16 cellular contexts compared by ENCODE assay signal in genomic region chr4:110224142-110224541, GRCh38. TPM values are rescaled to one million over a fixed set of nuclear protein-coding genes. Genes with fewer than 3 reads are reported as not detected.
DNase-seq lines count a peak whose midpoint lies in the region; ATAC-seq, FAIRE-seq and TF ChIP-seq lines count a peak whose summit lies in the region.
"Had no signal": no experiment of that assay in that cellular context is flagged by ENCODE, and none has a peak within 500 bp of the region (broad histone marks: within the 10 kb centered on the region; RNA-seq: fewer than 3 reads in every experiment).

No MANE protein-coding gene starts in this region.

- CTCF ChIA-PET in K562 (lab: Yijun Ruan, JAX; ENCODE audit: low intra/inter-chr PET ratio) = no interaction called here

- H3K9me1 ChIP-seq in K562 (ENCODE audit: control insufficient read depth, insufficient read depth, low read length) = no peaks in the 10 kb centered on the region

- DNase-seq in GM23338 (ENCODE audit: low spot score) (no peak), Karpas-422 (no peak), K562 (ENCODE audit: extremely low read depth in 1 of 4, low spot score in 3 of 4) (no peak), HK-2 (ENCODE audit: unreplicated experiment) (no peak), aorta (no peak), esophagus squamous epithelium (lab: John Stamatoyannopoulos, UW) (no peak)
- DNase-seq: Calu3; CD8-positive, alpha-beta T cell; DMS79 treated with DMSO at 0.1 percent for 48 hours; GF-D8 had no signal

- TF ChIP-seq CTCF in GM23338 (conservative IDR thresholded peaks at IDR 0.05; ENCODE audit: low read depth in 2 of 2) = no peak
- no peak for TF ChIP-seq CTCF in K562 (IDR thresholded peaks at IDR 0.05 in 2 of 3, conservative IDR thresholded peaks at IDR 0.05 in 1 of 3; ENCODE audit: insufficient read depth in 2 of 3, low read depth in 1 of 3, low read length in 3 of 3)
- TF ChIP-seq CTCF in esophagus squamous epithelium (IDR thresholded peaks at IDR 0.05) = no peak

- in situ Hi-C loops in K562 (cut with MboI) = no loop called here

- FAIRE-seq in K562 (lab: Jason Lieb, UNC) = no peak
- FAIRE-seq: GM19239 had no signal

- intact Hi-C loops in K562 (cut with micrococcal nuclease) = loop anchor here (5.0 kb wide), 1 partner anchor 217 kb away; no protein-coding TSS in a partner anchor
- intact Hi-C loops in aorta (cut with DNase I) = no loop called here
- intact Hi-C loops in esophagus squamous epithelium (cut with DNase I) = no loop called here

- no peak for TF ChIP-seq EP300 in K562 (IDR thresholded peaks at IDR 0.05; ENCODE audit: low read length)

- 0 out of 2 replicates have a peak overlapping the region, but pooled peaks have one; percentile 59 for H2AFZ ChIP-seq in GM23338
- no peak overlapping the region for H2AFZ ChIP-seq in Karpas-422 (ENCODE audit: low read length)
- peak overlapping the region; percentile 73 for H2AFZ ChIP-seq in K562 (ENCODE audit: low read depth, low read length)

- H3K27me3 ChIP-seq in GM23338 (ENCODE audit: insufficient read depth) = no peaks in the 10 kb centered on the region
- no peaks in the 10 kb centered on the region for H3K27me3 ChIP-seq in Karpas-422 (ENCODE audit: low read length)
- H3K27me3 ChIP-seq in K562 (ENCODE audit: control insufficient read depth in 2 of 2, insufficient read depth in 2 of 2, low read length in 2 of 2) = no peaks in the 10 kb centered on the region
- H3K27me3 ChIP-seq in aorta (ENCODE audit: control insufficient read depth in 1 of 2, insufficient read depth in 2 of 2, low read length in 1 of 2) = peaks cover 0 to 2% of the 10 kb centered on the region in 2 donors
- H3K27me3 ChIP-seq in esophagus squamous epithelium = no peaks in the 10 kb centered on the region
- H3K27me3 ChIP-seq: BLaER1 treated with 17β-estradiol and CSF1 and Interleukin-3, amounts not matched to agents 10 nM and 100 nM had no signal

- H3K27ac ChIP-seq in GM23338 (ENCODE audit: low read depth) = no peak overlapping the region
- no peak overlapping the region for H3K27ac ChIP-seq in Karpas-422 (ENCODE audit: low read length)
- H3K27ac ChIP-seq in K562 (ENCODE audit: extremely low read depth, low read depth, low read length) = no peak overlapping the region
- H3K27ac ChIP-seq in aorta (ENCODE audit: low read depth in 1 of 2, low read length in 2 of 2) = no peak overlapping the region
- H3K27ac ChIP-seq in esophagus squamous epithelium = no peak overlapping the region
- H3K27ac ChIP-seq: BLaER1 treated with 17β-estradiol and CSF1 and Interleukin-3, amounts not matched to agents 10 nM and 100 nM; HL-60 had no signal

- H4K20me1 ChIP-seq in GM23338 (replicated peaks; ENCODE audit: insufficient read depth) (no peaks in the 10 kb centered on the region), Karpas-422 (ENCODE audit: insufficient read depth, low read depth, low read length) (no peaks in the 10 kb centered on the region), K562 (replicated peaks; ENCODE audit: control insufficient read depth, insufficient read depth, low read length) (no peaks in the 10 kb centered on the region)
- H4K20me1 ChIP-seq: BLaER1 treated with 17β-estradiol and CSF1 and Interleukin-3, amounts not matched to agents 10 nM and 100 nM had no signal

- no peak overlapping the region for H3K27ac Mint-ChIP-seq in GM23338
- H3K27ac Mint-ChIP-seq: B cell; CD8-positive, alpha-beta T cell had no signal

- no peak overlapping the region for H3K4me3 Mint-ChIP-seq in GM23338
- H3K4me3 Mint-ChIP-seq: B cell; CD8-positive, alpha-beta T cell had no signal

- H3K36me3 ChIP-seq in GM23338 (ENCODE audit: insufficient read depth) = no peaks in the 10 kb centered on the region
- H3K36me3 ChIP-seq in Karpas-422 (ENCODE audit: insufficient read depth, low read length) = no peaks in the 10 kb centered on the region
- no peaks in the 10 kb centered on the region for H3K36me3 ChIP-seq in K562 (ENCODE audit: control insufficient read depth, insufficient read depth, low read length)
- H3K36me3 ChIP-seq in aorta (ENCODE audit: control insufficient read depth in 1 of 2, insufficient read depth in 2 of 2, low read length in 1 of 2) = no peaks in the 10 kb centered on the region
- H3K36me3 ChIP-seq in esophagus squamous epithelium = no peaks in the 10 kb centered on the region
- H3K36me3 ChIP-seq: BLaER1 treated with 17β-estradiol and CSF1 and Interleukin-3, amounts not matched to agents 10 nM and 100 nM; HAP-1 had no signal

- H3K9me3 ChIP-seq in Karpas-422 (ENCODE audit: low read length) (no peaks in the 10 kb centered on the region), K562 (replicated peaks; ENCODE audit: control insufficient read depth, insufficient read depth, low read depth, low read length) (no peaks in the 10 kb centered on the region; the same call in 1 of the 2 replicates), aorta (ENCODE audit: control insufficient read depth, low read length) (no peaks in the 10 kb centered on the region), esophagus squamous epithelium (no peaks in the 10 kb centered on the region)
- H3K9me3 ChIP-seq: HAP-1 had no signal

- no peak overlapping the region for H3K9ac ChIP-seq in Karpas-422 (ENCODE audit: low read length)
- no peak overlapping the region for H3K9ac ChIP-seq in K562 (ENCODE audit: insufficient read depth in 1 of 2, low read depth in 2 of 2, low read length in 2 of 2)
- H3K9ac ChIP-seq: BLaER1 treated with 17β-estradiol and CSF1 and Interleukin-3, amounts not matched to agents 10 nM and 100 nM had no signal

- POLR2A ChIA-PET in K562 (lab: Yijun Ruan, JAX) = interaction anchor here (0.7 to 1.9 kb wide), 2 partner anchors 23 to 25 kb away, joined by 3 to 5 read pairs; partner anchors contain the start of gene ELOVL6

- H3F3A ChIP-seq in GM23338 (replicated peaks; ENCODE audit: low read depth) = no peaks in the 10 kb centered on the region

- H3K4me1 ChIP-seq in GM23338 (ENCODE audit: insufficient read depth) (peaks cover 10% of the 10 kb centered on the region), Karpas-422 (ENCODE audit: low read length) (peaks cover 5% of the 10 kb centered on the region), K562 (replicated peaks in 1 of 2; ENCODE audit: control insufficient read depth in 2 of 2, insufficient read depth in 2 of 2, low read length in 2 of 2) (peaks cover 0 to 13% of the 10 kb centered on the region in 2 experiments; a peak in 3 of 5 replicates), aorta (ENCODE audit: control insufficient read depth in 1 of 2, insufficient read depth in 2 of 2, low read length in 2 of 2) (no peaks in the 10 kb centered on the region), esophagus squamous epithelium (no peaks in the 10 kb centered on the region)
- H3K4me1 ChIP-seq: BLaER1 treated with 17β-estradiol and CSF1 and Interleukin-3, amounts not matched to agents 10 nM and 100 nM had no signal

- H3K4me3 ChIP-seq in GM23338 (no peak overlapping the region), Karpas-422 (ENCODE audit: low read length) (no peak overlapping the region), K562 (no peak overlapping the region), aorta (ENCODE audit: low read length in 2 of 2) (no peak overlapping the region), esophagus squamous epithelium (no peak overlapping the region)
- H3K4me3 ChIP-seq: BLaER1 treated with 17β-estradiol and CSF1 and Interleukin-3, amounts not matched to agents 10 nM and 100 nM; HAP-1 had no signal

- no peak for TF ChIP-seq POLR2A in K562 (conservative IDR thresholded peaks at IDR 0.05)
- no peak for TF ChIP-seq POLR2A in esophagus squamous epithelium (IDR thresholded peaks at IDR 0.05)

- no peaks in the 10 kb centered on the region for H3K27me3 Mint-ChIP-seq in GM23338 (ENCODE audit: insufficient read depth, low read depth, poor library complexity)

- peaks cover 8% of the 10 kb centered on the region for H3K9me3 Mint-ChIP-seq in GM23338

- TF ChIP-seq RAD21 in K562 (CRISPR knock-in tag; conservative IDR thresholded peaks at IDR 0.05 in 1 of 2, IDR thresholded peaks at IDR 0.05 in 1 of 2) = no peak

- peaks cover 3% of the 10 kb centered on the region; the same call in 2 of the 3 replicates for H3K36me3 Mint-ChIP-seq in GM23338 (ENCODE audit: low read depth)
- H3K36me3 Mint-ChIP-seq: CD8-positive, alpha-beta T cell had no signal

- H3K79me2 ChIP-seq in GM23338 (replicated peaks; ENCODE audit: insufficient read depth) = no peaks in the 10 kb centered on the region
- H3K79me2 ChIP-seq in Karpas-422 (ENCODE audit: low read length) = no peaks in the 10 kb centered on the region
- no peaks in the 10 kb centered on the region for H3K79me2 ChIP-seq in K562 (ENCODE audit: control insufficient read depth, insufficient read depth, low read length)

- ATAC-seq in GM21360 (IDR thresholded peaks at IDR 0.05; ENCODE audit: unreplicated experiment) (peak; percentile 65), GM23338 (no peak), K562 (no peak), aorta (ENCODE audit: low FRiP score) (no peak)
- ATAC-seq: CD8-positive, alpha-beta T cell had no signal

- 31% methylated on average over 2 of the region's 2 CpGs for WGBS in K562 (ENCODE audit: insufficient coverage, low coverage, missing lambda C conversion rate)
- WGBS in aorta, 2 donors = 77 to 82% methylated on average over 2 of the region's 2 CpGs
- WGBS in esophagus squamous epithelium, 2 donors = 65 to 73% methylated on average over 2 of the region's 2 CpGs

- no TSS peak for BruUV-seq in K562 (replicated peaks; lab: Mats Ljungman, UMichigan)

- peaks cover 9% of the 10 kb centered on the region for H3K4me1 Mint-ChIP-seq in GM23338
- H3K4me1 Mint-ChIP-seq: B cell had no signal

- H3K4me2 ChIP-seq in GM23338 (no peak overlapping the region), Karpas-422 (ENCODE audit: low read depth, low read length, poor library complexity, severe bottlenecking) (peak overlapping the region; percentile 1), K562 (ENCODE audit: insufficient read depth, low read length) (no peak overlapping the region)
- H3K4me2 ChIP-seq: BLaER1 treated with 17β-estradiol and CSF1 and Interleukin-3, amounts not matched to agents 10 nM and 100 nM had no signal

- peaks cover 7% of the 10 kb centered on the region; the same call in 1 of the 2 replicates for H3K9me2 ChIP-seq in GM23338 (ENCODE audit: insufficient read depth)
- H3K9me2 ChIP-seq in Karpas-422 (replicated peaks; ENCODE audit: insufficient read depth, low read length) = no peaks in the 10 kb centered on the region

RNA-seq across cellular contexts. Expression of gene ELOVL6, which starts 25.7 kb away (rescaled TPM):
- 84.6 and 89.5 TPM in 2 replicates for total RNA-seq in GM23338 (2014; rRNA removed; shearing (Covaris generic))
- polyA plus RNA-seq in GM23338 (2016; fragmentation: Nextera tagmentation; extraction: Ambion mirVana) (74.5 and 82.7 TPM in 2 replicates), K562 (2011; rRNA removed) (72.9 and 81.1 TPM in 2 replicates), K562 (2014; fragmentation: Illumina TruSeq; extraction: Trizol) (58.8 and 82.6 TPM in 2 replicates), K562 (2014; fragmentation: Nextera tagmentation; extraction: Ambion mirVana) (10 to 100 TPM; 30.9 to 31.0 TPM), K562 (2014; rRNA removed) (46.0 and 77.8 TPM in 2 replicates), aorta (1 to 10 TPM in 1 of 2 donors, under 1 TPM in 1; 0.25 to 1.4 TPM)
- total RNA-seq in Karpas-422 (2014; rRNA removed; shearing (Covaris generic); ENCODE audit: low replicate concordance) = 19.4 and 42.4 TPM in 2 replicates
- 35.9 and 91.6 TPM in 2 replicates for total RNA-seq in K562 (2011; cell fraction: chromatin; rRNA removed; ENCODE audit: low replicate concordance)
- 22.5 and 58.2 TPM in 2 replicates for total RNA-seq in K562 (2011; cell fraction: nucleolus; rRNA removed)
- 57.6 and 78.6 TPM in 2 replicates for total RNA-seq in K562 (2011; cell fraction: nucleoplasm; rRNA removed)
- total RNA-seq in K562 (2014; rRNA removed) (18.3 and 18.4 TPM in 2 replicates), K562 (2014; rRNA removed; fragmentation: Illumina TruSeq; extraction: Trizol) (51.0 and 56.5 TPM in 2 replicates), K562 (2015; rRNA removed; fragmentation: Illumina TruSeq; extraction: Trizol) (34.0 and 36.4 TPM in 2 replicates), K562 (2021) (50.4 and 55.0 TPM in 2 replicates), aorta (1 to 10 TPM; 3.9 to 6.5 TPM), esophagus squamous epithelium (10 to 100 TPM; 13.0 to 39.5 (median 19.4) TPM)
- polyA plus RNA-seq in K562 (2011; cell fraction: cytosol; rRNA removed) = 21.1 and 30.4 TPM in 2 replicates
- 29.4 and 50.1 TPM in 2 replicates for polyA plus RNA-seq in K562 (2011; cell fraction: nucleus; rRNA removed)
- 31.1 and 56.7 TPM in 2 replicates for polyA plus RNA-seq in K562 (2012)
- polyA minus RNA-seq in K562 (2011; rRNA and poly(A)+ RNA removed) = 66.7 and 67.9 TPM in 2 replicates
- polyA minus RNA-seq in K562 (2011; cell fraction: cytosol; rRNA and poly(A)+ RNA removed) = 18.6 and 21.9 TPM in 2 replicates
- 19.7 and 20.5 TPM in 2 replicates for polyA minus RNA-seq in K562 (2011; cell fraction: nucleus; rRNA and poly(A)+ RNA removed)
